22 cellular contexts compared by ENCODE assay signal in genomic region chr3:5784656-5785055, GRCh38.
DNase-seq lines count a peak whose midpoint lies in the region; ATAC-seq and TF ChIP-seq lines count a peak whose summit lies in the region.
"Had no signal": no experiment of that assay in that cellular context is flagged by ENCODE, and none has a peak within 500 bp of the region (broad histone marks: within the 10 kb centered on the region; RNA-seq: fewer than 3 reads in every experiment).

No MANE protein-coding gene starts in this region.

- no peaks in the 10 kb centered on the region for H3K27me3 ChIP-seq in MG63
- H3K27me3 ChIP-seq: BE2C had no signal

- DNase-seq in NCI-H1436 (lab: John Stamatoyannopoulos, UW) (peak; percentile 25), NCI-H1436 treated with DMSO at 0.1 percent for 48 hours (lab: John Stamatoyannopoulos, UW) (no peak), NCI-H69 (lab: John Stamatoyannopoulos, UW) (peak; percentile 65), astrocyte of the cerebellum (ENCODE audit: low read depth) (peak; percentile 70), retina (peak; percentile 49), MG63 (no peak)
- no peak for DNase-seq in activated T-helper 1 cell treated with anti-CD3 and anti-CD28 coated beads, Interleukin-12 subunit alpha, Interleukin-12 subunit beta, Interleukin-2, Interleukin-4 antibody, amounts not matched to agents 30 ng/mL and 10 ng/mL and 1 ng/mL, durations not matched to agents 14 hours and 24 hours and 36 hours (ENCODE audit: low spot score)
- DNase-seq: ACHN, BE2C, DMS153, H7, Kasumi-1, NCI-H187, NCI-H2081 treated with DMSO at 0.1 percent for 48 hours, NCI-H446, NCI-H524 treated with DMSO at 0.1 percent for 48 hours, SIG-M5, T-helper 17 cell had no signal

- H3K9me3 ChIP-seq in MG63, result no peaks in the 10 kb centered on the region
- H3K9me3 ChIP-seq: BE2C had no signal

- H3K4me3 Mint-ChIP-seq in activated T-helper 1 cell treated with anti-CD3 and anti-CD28 coated beads, Interleukin-12 subunit alpha, Interleukin-12 subunit beta, Interleukin-2, Interleukin-4 antibody, amounts not matched to agents 30 ng/mL and 10 ng/mL and 1 ng/mL, durations not matched to agents 14 hours and 24 hours and 36 hours, result no peak overlapping the region
- H3K4me3 Mint-ChIP-seq: CD14-positive monocyte, T-helper 17 cell had no signal

- H3K36me3 Mint-ChIP-seq in activated T-helper 1 cell treated with anti-CD3 and anti-CD28 coated beads, Interleukin-12 subunit alpha, Interleukin-12 subunit beta, Interleukin-2, Interleukin-4 antibody, amounts not matched to agents 30 ng/mL and 10 ng/mL and 1 ng/mL, durations not matched to agents 14 hours and 24 hours and 36 hours (ENCODE audit: low read depth), result no peaks in the 10 kb centered on the region
- H3K36me3 Mint-ChIP-seq: CD14-positive monocyte had no signal

- H3K4me3 ChIP-seq in astrocyte of the cerebellum (ENCODE audit: low read depth, low read length) (no peak overlapping the region), MG63 (no peak overlapping the region)

- no peaks in the 10 kb centered on the region for H3K36me3 ChIP-seq in MG63
- H3K36me3 ChIP-seq: BE2C had no signal

- ATAC-seq in GM18868 (IDR thresholded peaks at IDR 0.05; ENCODE audit: unreplicated experiment), result no peak
- ATAC-seq: HepG2, SK-N-SH treated with all-trans-retinoic acid at 6 μM for 48 hours, T-helper 17 cell had no signal

- intact Hi-C loops in activated T-helper 1 cell treated with anti-CD3 and anti-CD28 coated beads, Interleukin-12 subunit alpha, Interleukin-12 subunit beta, Interleukin-2, Interleukin-4 antibody, amounts not matched to agents 30 ng/mL and 10 ng/mL and 1 ng/mL, durations not matched to agents 14 hours and 24 hours and 36 hours (cut with micrococcal nuclease), result no loop called here

- H3K27me3 Mint-ChIP-seq in activated T-helper 1 cell treated with anti-CD3 and anti-CD28 coated beads, Interleukin-12 subunit alpha, Interleukin-12 subunit beta, Interleukin-2, Interleukin-4 antibody, amounts not matched to agents 30 ng/mL and 10 ng/mL and 1 ng/mL, durations not matched to agents 14 hours and 24 hours and 36 hours (ENCODE audit: insufficient read depth), result no peaks in the 10 kb centered on the region
- H3K27me3 Mint-ChIP-seq: T-helper 17 cell had no signal

- no peak overlapping the region for H3K27ac Mint-ChIP-seq in activated T-helper 1 cell treated with anti-CD3 and anti-CD28 coated beads, Interleukin-12 subunit alpha, Interleukin-12 subunit beta, Interleukin-2, Interleukin-4 antibody, amounts not matched to agents 30 ng/mL and 10 ng/mL and 1 ng/mL, durations not matched to agents 14 hours and 24 hours and 36 hours
- H3K27ac Mint-ChIP-seq: CD14-positive monocyte, T-helper 17 cell had no signal

- no peak for TF ChIP-seq CTCF in astrocyte of the cerebellum (IDR thresholded peaks at IDR 0.05; ENCODE audit: low read depth, low read length, missing control alignments)

- in situ Hi-C loops in astrocyte of the cerebellum (cut with HindIII; ENCODE audit: low sequenced_read_pairs), result no loop called here

- no peaks in the 10 kb centered on the region for H3K4me1 Mint-ChIP-seq in activated T-helper 1 cell treated with anti-CD3 and anti-CD28 coated beads, Interleukin-12 subunit alpha, Interleukin-12 subunit beta, Interleukin-2, Interleukin-4 antibody, amounts not matched to agents 30 ng/mL and 10 ng/mL and 1 ng/mL, durations not matched to agents 14 hours and 24 hours and 36 hours (ENCODE audit: low read depth)
- H3K4me1 Mint-ChIP-seq: T-helper 17 cell had no signal

- no peaks in the 10 kb centered on the region for H3K9me3 Mint-ChIP-seq in activated T-helper 1 cell treated with anti-CD3 and anti-CD28 coated beads, Interleukin-12 subunit alpha, Interleukin-12 subunit beta, Interleukin-2, Interleukin-4 antibody, amounts not matched to agents 30 ng/mL and 10 ng/mL and 1 ng/mL, durations not matched to agents 14 hours and 24 hours and 36 hours

Comparison
In these comparisons a context has a peak if more than half of its experiments do, and no peak if none do; other contexts are left out.
1. DNase-seq: peak in NCI-H1436 (single experiment), NCI-H69 (single experiment), astrocyte of the cerebellum (single experiment) and retina (single experiment); none in NCI-H1436 treated with DMSO at 0.1 percent for 48 hours (single experiment), activated T-helper 1 cell treated with anti-CD3 and anti-CD28 coated beads, Interleukin-12 subunit alpha, Interleukin-12 subunit beta, Interleukin-2, Interleukin-4 antibody, amounts not matched to agents 30 ng/mL and 10 ng/mL and 1 ng/mL, durations not matched to agents 14 hours and 24 hours and 36 hours (single experiment) and MG63 (single experiment).